20 cellular contexts compared by ENCODE assay signal in the genomic region with DNA sequence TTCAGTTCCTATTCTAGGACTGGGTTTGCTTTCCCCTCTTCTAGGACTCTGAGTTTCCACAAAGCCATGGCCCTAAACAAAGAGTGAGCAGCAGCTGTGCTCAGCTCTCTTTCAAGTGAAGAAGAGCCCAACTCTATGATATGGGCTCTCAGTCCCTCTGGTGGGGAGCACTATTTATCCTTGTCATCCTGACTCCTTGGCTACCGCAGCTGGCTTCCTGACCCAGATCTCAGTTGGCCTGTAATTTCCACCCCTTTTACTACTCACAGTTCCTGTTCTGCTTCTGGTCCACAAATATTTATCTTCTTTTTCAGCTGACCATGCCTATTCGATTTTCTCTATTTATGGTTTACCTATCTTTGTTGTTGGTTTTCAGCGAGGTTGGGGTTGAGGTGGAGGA.
"Had no signal": no experiment of that assay in that cellular context is flagged by ENCODE, and none has a peak within 500 bp of the region (broad histone marks: within the 10 kb centered on the region; RNA-seq: fewer than 3 reads in every experiment).

No MANE protein-coding gene starts in this region.

- H3K4me3 ChIP-seq: esophagus squamous epithelium, gastroesophageal sphincter, left lung, lower lobe of right lung, psoas muscle, spleen, thoracic aorta, transverse colon had no signal

- H3K4me1 ChIP-seq: esophagus squamous epithelium, gastroesophageal sphincter, left lung, lower lobe of right lung, psoas muscle, spleen, transverse colon had no signal

- H3K36me3 ChIP-seq: esophagus squamous epithelium, gastroesophageal sphincter, left lung, lower lobe of right lung, spleen, thoracic aorta, transverse colon had no signal

- H3K27me3 ChIP-seq: esophagus squamous epithelium, gastroesophageal sphincter, left lung, spleen, transverse colon had no signal

- ATAC-seq: gastroesophageal sphincter; left lung; lower lobe of right lung; naive thymus-derived CD4-positive, alpha-beta T cell; psoas muscle; sciatic nerve; stimulated activated naive B cell treated with anti-CD40 and anti-IgM and Interleukin-4, amounts not matched to agents 10 μg/mL and 1 μg/mL and 100 μg/mL, for 72 hours; stimulated activated naive CD8-positive, alpha-beta T cell treated with anti-CD3 and anti-CD28 coated beads, Interleukin-15, amount 100 ng/mL, for 72 hours had no signal

- H3K9me3 ChIP-seq: esophagus squamous epithelium, gastroesophageal sphincter, left lung, lower lobe of right lung, psoas muscle, spleen, thoracic aorta, transverse colon had no signal

- H3K27ac ChIP-seq: esophagus squamous epithelium, gastroesophageal sphincter, left lung, lower lobe of right lung, psoas muscle, spleen, thoracic aorta, transverse colon had no signal

- DNase-seq: esophagus squamous epithelium; foreskin fibroblast; glutamatergic neuron; islet precursor cell; left lung; lower lobe of right lung; naive thymus-derived CD4-positive, alpha-beta T cell; nephron progenitor cell; psoas muscle; retina; spleen; stimulated activated CD4-positive, alpha-beta T cell treated with anti-CD3 and anti-CD28 coated beads, Interleukin-15, amount 100 ng/mL, for 24 hours; stimulated activated CD4-positive, alpha-beta T cell treated with anti-CD3 and anti-CD28 coated beads, Interleukin-1b, Interleukin-23, amount 100 ng/mL, for 48 hours; stimulated activated CD4-positive, alpha-beta T cell treated with anti-CD3 and anti-CD28 coated beads, Interleukin-4, amount 100 ng/mL, for 4 hours; stimulated activated naive B cell treated with anti-CD40 and anti-IgM and Interleukin-4, amounts not matched to agents 10 μg/mL and 1 μg/mL and 100 μg/mL, for 72 hours; stimulated activated naive CD8-positive, alpha-beta T cell treated with anti-CD3 and anti-CD28 coated beads, Interleukin-15, amount 100 ng/mL, for 72 hours; transverse colon had no signal
